ENCODE assay signal across 1 cellular context in genomic region chr1:38803647-38804046, GRCh38.
TF ChIP-seq lines count a peak whose summit lies in the region.

No MANE protein-coding gene starts in this region.

TF ChIP-seq in GM12878, 131 proteins besides CTCF, POLR2A, EP300 and RAD21 (continued from another document):
- no peak for TF ChIP-seq IRF5 (IDR thresholded peaks at IDR 0.05; ENCODE audit: borderline replicate concordance)
- TF ChIP-seq BCLAF1 (IDR thresholded peaks at IDR 0.05), result no peak
- no peak for TF ChIP-seq MEF2A (IDR thresholded peaks at IDR 0.05; ENCODE audit: insufficient read depth, low read depth, low read length)
- TF ChIP-seq SREBF1 (IDR thresholded peaks at IDR 0.05; ENCODE audit: low read length), result no peak
TF ChIP-seq in GM12878: peak in this region for 0.
